In the genomic region with DNA sequence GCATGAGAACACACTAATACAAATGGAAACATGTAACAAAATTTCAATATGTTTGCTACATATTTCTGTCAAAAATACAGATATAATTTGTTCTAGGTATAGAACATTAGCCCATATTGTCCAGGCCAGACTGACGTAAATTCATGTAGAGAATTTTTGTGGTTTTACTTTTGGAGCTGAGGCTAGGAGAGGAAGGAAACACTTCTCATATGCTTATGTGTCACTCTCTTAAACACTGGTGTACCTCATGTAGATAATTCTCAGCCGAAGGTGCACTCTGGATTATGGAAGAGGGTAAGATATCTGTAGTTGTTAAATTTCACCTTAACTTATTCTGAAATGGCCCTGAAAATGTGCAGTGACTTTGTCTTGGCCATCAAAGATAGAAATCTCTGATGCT, we compare ENCODE assay signal across 24 cellular contexts.
"Had no signal": no experiment of that assay in that cellular context is flagged by ENCODE, and none has a peak within 500 bp of the region (broad histone marks: within the 10 kb centered on the region; RNA-seq: fewer than 3 reads in every experiment).

No MANE protein-coding gene starts in this region.

- H3K36me3 ChIP-seq: ascending aorta, gastroesophageal sphincter, neural progenitor cell, uterus had no signal

- H3K9me3 ChIP-seq: ascending aorta, gastroesophageal sphincter, psoas muscle, uterus had no signal

- H2AFZ ChIP-seq: neural progenitor cell, parathyroid adenoma had no signal

- H3K4me1 Mint-ChIP-seq: activated CD4-positive, alpha-beta memory T cell treated with anti-CD3 and anti-CD28 coated beads, Interleukin-2, amount 10 ng/mL, durations not matched to agents 7 days and 5 days; activated naive CD4-positive, alpha-beta T cell treated with anti-CD3 and anti-CD28 coated beads, Interleukin-2, amount 10 ng/mL, durations not matched to agents 7 days and 5 days; activated naive CD8-positive, alpha-beta T cell treated with anti-CD3 and anti-CD28 coated beads, Interleukin-2, amount 10 ng/mL, durations not matched to agents 7 days and 5 days; natural killer cell; neural progenitor cell had no signal

- DNase-seq: activated CD4-positive, alpha-beta memory T cell treated with anti-CD3 and anti-CD28 coated beads, Interleukin-2, amount 10 ng/mL, durations not matched to agents 7 days and 5 days; activated CD4-positive, alpha-beta T cell treated with anti-CD3 and anti-CD28 coated beads for 48 hours; activated CD8-positive, alpha-beta memory T cell treated with anti-CD3 and anti-CD28 coated beads, Interleukin-2, amount 50 U/mL, for 48 hours; activated gamma-delta T cell; activated naive CD4-positive, alpha-beta T cell treated with anti-CD3 and anti-CD28 coated beads, Interleukin-2, amount 10 ng/mL, durations not matched to agents 7 days and 5 days; activated naive CD8-positive, alpha-beta T cell treated with anti-CD3 and anti-CD28 coated beads, Interleukin-2, amount 10 ng/mL, durations not matched to agents 7 days and 5 days; activated T-cell treated with anti-CD3 and anti-CD28 coated beads, Interleukin-2, amount 50 U/mL, for 24 hours; caudate nucleus; hippocampal formation; natural killer cell; occipital lobe; psoas muscle; right cardiac atrium; T-helper 1 cell; uterus had no signal

- H3K4me2 ChIP-seq: neural progenitor cell had no signal

- ATAC-seq: gastroesophageal sphincter, natural killer cell, psoas muscle, right cardiac atrium had no signal

- H3K4me3 Mint-ChIP-seq: activated CD4-positive, alpha-beta memory T cell treated with anti-CD3 and anti-CD28 coated beads, Interleukin-2, amount 10 ng/mL, durations not matched to agents 7 days and 5 days; activated naive CD4-positive, alpha-beta T cell treated with anti-CD3 and anti-CD28 coated beads, Interleukin-2, amount 10 ng/mL, durations not matched to agents 7 days and 5 days; activated naive CD8-positive, alpha-beta T cell treated with anti-CD3 and anti-CD28 coated beads, Interleukin-2, amount 10 ng/mL, durations not matched to agents 7 days and 5 days; activated T-cell treated with anti-CD3 and anti-CD28 coated beads, Interleukin-2, amount 50 U/mL, for 24 hours; brain; memory B cell; natural killer cell; neural progenitor cell; stimulated activated naive CD8-positive, alpha-beta T cell treated with anti-CD3 and anti-CD28 coated beads, Interleukin-15, Interleukin-2, amounts not matched to agents 100 ng/mL and 50 ng/mL, for 24 hours; type B pancreatic cell had no signal

- H3K79me2 ChIP-seq: parathyroid adenoma had no signal

- H3K9ac ChIP-seq: neural progenitor cell, parathyroid adenoma had no signal

- H3K27me3 ChIP-seq: ascending aorta, gastroesophageal sphincter, neural progenitor cell, uterus had no signal

- H3K27ac Mint-ChIP-seq: activated CD4-positive, alpha-beta memory T cell treated with anti-CD3 and anti-CD28 coated beads, Interleukin-2, amount 10 ng/mL, durations not matched to agents 7 days and 5 days; activated naive CD4-positive, alpha-beta T cell treated with anti-CD3 and anti-CD28 coated beads, Interleukin-2, amount 10 ng/mL, durations not matched to agents 7 days and 5 days; activated naive CD8-positive, alpha-beta T cell treated with anti-CD3 and anti-CD28 coated beads, Interleukin-2, amount 10 ng/mL, durations not matched to agents 7 days and 5 days; activated T-cell treated with anti-CD3 and anti-CD28 coated beads, Interleukin-2, amount 50 U/mL, for 24 hours; brain; memory B cell; natural killer cell; neural progenitor cell; stimulated activated naive CD8-positive, alpha-beta T cell treated with anti-CD3 and anti-CD28 coated beads, Interleukin-15, Interleukin-2, amounts not matched to agents 100 ng/mL and 50 ng/mL, for 24 hours; type B pancreatic cell had no signal

- H3K4me1 ChIP-seq: ascending aorta, gastroesophageal sphincter, neural progenitor cell, parathyroid adenoma, psoas muscle, uterus had no signal

- H3K27me3 Mint-ChIP-seq: activated CD4-positive, alpha-beta memory T cell treated with anti-CD3 and anti-CD28 coated beads, Interleukin-2, amount 10 ng/mL, durations not matched to agents 7 days and 5 days; activated naive CD4-positive, alpha-beta T cell treated with anti-CD3 and anti-CD28 coated beads, Interleukin-2, amount 10 ng/mL, durations not matched to agents 7 days and 5 days; activated naive CD8-positive, alpha-beta T cell treated with anti-CD3 and anti-CD28 coated beads, Interleukin-2, amount 10 ng/mL, durations not matched to agents 7 days and 5 days; activated T-cell treated with anti-CD3 and anti-CD28 coated beads, Interleukin-2, amount 50 U/mL, for 24 hours; brain; stimulated activated naive CD8-positive, alpha-beta T cell treated with anti-CD3 and anti-CD28 coated beads, Interleukin-15, Interleukin-2, amounts not matched to agents 100 ng/mL and 50 ng/mL, for 24 hours had no signal

- H3K4me3 ChIP-seq: ascending aorta, gastroesophageal sphincter, neural progenitor cell, psoas muscle, uterus had no signal

- H3K27ac ChIP-seq: ascending aorta, gastroesophageal sphincter, neural progenitor cell, parathyroid adenoma, psoas muscle, uterus, VCaP had no signal
